Comparison of ENCODE assay signal across 24 cellular contexts in the genomic region with DNA sequence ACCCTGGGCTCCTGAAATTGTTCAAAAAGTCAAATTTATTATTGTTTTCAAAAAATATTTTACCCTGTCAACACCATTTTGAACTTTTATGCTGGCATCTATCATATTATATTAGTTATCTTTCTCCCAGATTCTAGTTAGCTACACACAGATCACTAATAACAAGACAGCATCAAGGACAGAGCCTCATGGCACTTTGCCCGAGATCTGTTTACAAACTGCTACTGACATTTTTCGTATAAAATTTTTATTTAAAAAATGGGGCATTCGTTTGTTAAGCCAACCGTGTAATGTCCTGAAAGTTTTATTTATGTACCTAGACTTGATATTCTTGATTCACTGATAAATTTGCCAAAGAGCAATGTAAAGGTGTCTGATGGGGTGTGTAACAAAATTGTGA.
"Had no signal": no experiment of that assay in that cellular context is flagged by ENCODE, and none has a peak within 500 bp of the region (broad histone marks: within the 10 kb centered on the region; RNA-seq: fewer than 3 reads in every experiment).

No MANE protein-coding gene starts in this region.

- H3K27me3 ChIP-seq: stomach, suprapubic skin, testis, thyroid gland, tibial artery, tibial nerve, transverse colon, upper lobe of left lung, upper lobe of right lung, uterus, vagina had no signal

- H3K4me3 ChIP-seq: stomach, suprapubic skin, testis, thoracic aorta, thyroid gland, tibial artery, tibial nerve, transverse colon, upper lobe of left lung, upper lobe of right lung, uterus, vagina had no signal

- H3K9me3 ChIP-seq: stomach, suprapubic skin, testis, thoracic aorta, thyroid gland, tibial artery, tibial nerve, transverse colon, upper lobe of left lung, upper lobe of right lung, uterus, vagina had no signal

- H3K36me3 ChIP-seq: stomach, suprapubic skin, thoracic aorta, thyroid gland, tibial artery, tibial nerve, transverse colon, upper lobe of left lung, upper lobe of right lung, uterus, vagina had no signal

- H3K4me1 ChIP-seq: stomach, suprapubic skin, testis, thyroid gland, tibial artery, tibial nerve, transverse colon, upper lobe of left lung, upper lobe of right lung, uterus, vagina had no signal

- H3K27ac ChIP-seq: stomach, suprapubic skin, testis, thoracic aorta, thyroid gland, tibial artery, tibial nerve, transverse colon, upper lobe of left lung, upper lobe of right lung, uterus, vagina had no signal

- DNase-seq: stimulated activated CD4-positive, alpha-beta T cell treated with anti-CD3 and anti-CD28 coated beads, Interleukin-2, amount 100 ng/mL, for 48 hours; stimulated activated CD4-positive, alpha-beta T cell treated with anti-CD3 and anti-CD28 coated beads, Interleukin-4, amount 100 ng/mL, for 1 hour; stimulated activated CD4-positive, alpha-beta T cell treated with anti-CD3 and anti-CD28 coated beads, Interleukin-4, amount 100 ng/mL, for 24 hours; stimulated activated CD4-positive, alpha-beta T cell treated with anti-CD3 and anti-CD28 coated beads, Interleukin-4, amount 100 ng/mL, for 4 hours; stimulated activated CD8-positive, alpha-beta memory T cell treated with anti-CD3 and anti-CD28 coated beads, Interleukin-4, amount 100 ng/mL, for 48 hours; stimulated activated naive B cell treated with anti-CD40 and anti-IgM and Interleukin-4, amounts not matched to agents 10 μg/mL and 1 μg/mL and 100 μg/mL, for 72 hours; stimulated activated naive CD4-positive, alpha-beta T cell; stimulated activated naive CD4-positive, alpha-beta T cell treated with Interleukin-2 at 50 U/mL for 16 hours; stimulated activated naive CD8-positive, alpha-beta T cell treated with anti-CD3 and anti-CD28 coated beads, Interleukin-15, amount 100 ng/mL, for 72 hours; stimulated activated naive CD8-positive, alpha-beta T cell treated with anti-CD3 and anti-CD28 coated beads, Interleukin-15, Interleukin-2, amounts not matched to agents 100 U/mL and 50 U/mL, for 24 hours; stomach; substantia nigra; testis; thyroid gland; tibial artery; transverse colon; trophoblast cell; upper lobe of left lung; upper lobe of right lung; uterus had no signal
